29 cellular contexts compared by ENCODE assay signal in genomic region chr15:64589435-64590084, GRCh38.
A peak's percentile ranks its signal among the peaks of the same experiment; 100 is the strongest.
DNase-seq lines count a peak whose midpoint lies in the region; ATAC-seq, FAIRE-seq and TF ChIP-seq lines count a peak whose summit lies in the region.
"Had no signal": no experiment of that assay in that cellular context is flagged by ENCODE, and none has a peak within 500 bp of the region (broad histone marks: within the 10 kb centered on the region; RNA-seq: fewer than 3 reads in every experiment).

No MANE protein-coding gene starts in this region.

- H3K36me3 Mint-ChIP-seq in activated naive CD4-positive, alpha-beta T cell treated with anti-CD3 and anti-CD28 coated beads, Interleukin-2, amount 10 ng/mL, durations not matched to agents 7 days and 5 days = peaks cover 33% of the 10 kb centered on the region
- H3K36me3 Mint-ChIP-seq in Caco-2 (ENCODE audit: insufficient read depth, unreplicated experiment) (no peaks in the 10 kb centered on the region), nephron (ENCODE audit: low read depth) (peaks cover 4% of the 10 kb centered on the region)
- no peaks in the 10 kb centered on the region for H3K36me3 Mint-ChIP-seq in activated T-helper 17 cell treated with anti-CD3 and anti-CD28 coated beads, Interleukin-2, amount 50 U/mL, for 72 hours (ENCODE audit: low read depth)
- H3K36me3 Mint-ChIP-seq: natural killer cell treated with Interleukin-12 subunit alpha and Interleukin-12 subunit beta and Interleukin-15 and Interleukin-18, amount 100 ng/mL, for 72 hours had no signal

- H3K27me3 Mint-ChIP-seq in activated naive CD4-positive, alpha-beta T cell treated with anti-CD3 and anti-CD28 coated beads, Interleukin-2, amount 10 ng/mL, durations not matched to agents 7 days and 5 days = no peaks in the 10 kb centered on the region
- H3K27me3 Mint-ChIP-seq in Caco-2 (ENCODE audit: insufficient read depth, unreplicated experiment) = no peaks in the 10 kb centered on the region
- H3K27me3 Mint-ChIP-seq in activated T-helper 17 cell treated with anti-CD3 and anti-CD28 coated beads, Interleukin-2, amount 50 U/mL, for 72 hours = no peaks in the 10 kb centered on the region
- H3K27me3 Mint-ChIP-seq in nephron (ENCODE audit: low read depth) = no peaks in the 10 kb centered on the region
- H3K27me3 Mint-ChIP-seq: B cell; natural killer cell treated with Interleukin-12 subunit alpha and Interleukin-12 subunit beta and Interleukin-15 and Interleukin-18, amount 100 ng/mL, for 72 hours had no signal

- POLR2A ChIA-PET in Caco-2 (lab: Charles Lee) = interaction anchor here (0.5 kb wide), 1 partner anchor 251 kb away, joined by 5 read pairs; no protein-coding TSS in a partner anchor

- TF ChIP-seq POLR2A in GM12891 (IDR thresholded peaks at IDR 0.05; ENCODE audit: low read depth, low read length) (no peak), testis (IDR thresholded peaks at IDR 0.05) (no peak)

- TF ChIP-seq CTCF in Caco-2 (IDR thresholded peaks at IDR 0.05; ENCODE audit: insufficient read depth in 1 of 2, low read depth in 1 of 2, low read length in 1 of 2, severe bottlenecking in 1 of 2, unreplicated experiment in 1 of 2) (no peak), nephron (IDR thresholded peaks at IDR 0.05; ENCODE audit: unreplicated experiment in 3 of 3) (no peak), testis (IDR thresholded peaks at IDR 0.05) (no peak)

- FAIRE-seq in GM12891 (lab: Jason Lieb, UNC) = no peak
- FAIRE-seq: endothelial cell of umbilical vein had no signal

- H3K27me3 ChIP-seq in Caco-2 (replicated peaks; ENCODE audit: control insufficient read depth, insufficient read depth, low read length) = no peaks in the 10 kb centered on the region
- H3K27me3 ChIP-seq in testis = no peaks in the 10 kb centered on the region
- H3K27me3 ChIP-seq: brain microvascular endothelial cell, gastrocnemius medialis, hepatocyte, tibial nerve had no signal

- H3K9me3 Mint-ChIP-seq in activated naive CD4-positive, alpha-beta T cell treated with anti-CD3 and anti-CD28 coated beads, Interleukin-2, amount 10 ng/mL, durations not matched to agents 7 days and 5 days = peaks cover 2% of the 10 kb centered on the region
- no peaks in the 10 kb centered on the region for H3K9me3 Mint-ChIP-seq in Caco-2 (ENCODE audit: unreplicated experiment)
- H3K9me3 Mint-ChIP-seq in activated T-helper 17 cell treated with anti-CD3 and anti-CD28 coated beads, Interleukin-2, amount 50 U/mL, for 72 hours = no peaks in the 10 kb centered on the region
- H3K9me3 Mint-ChIP-seq in nephron = no peaks in the 10 kb centered on the region
- H3K9me3 Mint-ChIP-seq: natural killer cell treated with Interleukin-12 subunit alpha and Interleukin-12 subunit beta and Interleukin-15 and Interleukin-18, amount 100 ng/mL, for 72 hours had no signal

- intact Hi-C loops in Caco-2 (cut with micrococcal nuclease; ENCODE audit: unreplicated experiment) = no loop called here
- intact Hi-C loops in testis (cut with DNase I; ENCODE audit: low total_unique reads) = no loop called here

- H3K4me1 ChIP-seq in Caco-2 (peaks cover 36% of the 10 kb centered on the region), testis (peaks cover 4% of the 10 kb centered on the region)

- H3K4me1 Mint-ChIP-seq in activated naive CD4-positive, alpha-beta T cell treated with anti-CD3 and anti-CD28 coated beads, Interleukin-2, amount 10 ng/mL, durations not matched to agents 7 days and 5 days = peaks cover 71% of the 10 kb centered on the region
- H3K4me1 Mint-ChIP-seq in Caco-2 (ENCODE audit: low read depth, unreplicated experiment) = peaks cover 22% of the 10 kb centered on the region
- H3K4me1 Mint-ChIP-seq in activated T-helper 17 cell treated with anti-CD3 and anti-CD28 coated beads, Interleukin-2, amount 50 U/mL, for 72 hours = peaks cover 26% of the 10 kb centered on the region
- peaks cover 31% of the 10 kb centered on the region for H3K4me1 Mint-ChIP-seq in nephron

- DNase-seq in activated naive CD4-positive, alpha-beta T cell treated with anti-CD3 and anti-CD28 coated beads, Interleukin-2, amount 10 ng/mL, durations not matched to agents 7 days and 5 days = no peak
- no peak for DNase-seq in activated naive CD4-positive, alpha-beta T cell treated with anti-CD3 and anti-CD28 coated beads, Interleukin-2, amount 50 U/mL, for 16 hours
- DNase-seq in Caco-2 (no peak), GM12891 (ENCODE audit: insufficient read length, low spot score) (no peak), SIG-M5 treated with dmso at 0.1 percent for 504 hours (lab: John Stamatoyannopoulos, UW; ENCODE audit: unreplicated experiment) (no peak), testis (no peak)
- DNase-seq: ACHN; activated CD4-positive, CD25-positive, alpha-beta regulatory T cell; activated effector memory CD4-positive, alpha-beta T cell treated with anti-CD3 and anti-CD28 coated beads, Interleukin-2, amount 50 U/mL, for 16 hours; brain microvascular endothelial cell; DMS79; gastrocnemius medialis; GDM1; GOT3; lower lobe of right lung; MV-4-11; NCI-H1436; NCI-H2107; NCI-H345; NCI-H774; SIG-M5; stimulated activated CD4-positive, alpha-beta T cell treated with anti-CD3 and anti-CD28 coated beads, Interleukin-4, amount 100 ng/mL, for 24 hours had no signal

- no peak overlapping the region for H3K27ac ChIP-seq in testis
- H3K27ac ChIP-seq: brain microvascular endothelial cell, gastrocnemius medialis, hepatocyte, lower lobe of right lung, tibial nerve had no signal

- no peaks in the 10 kb centered on the region for H3K36me3 ChIP-seq in Caco-2 (ENCODE audit: control insufficient read depth, insufficient read depth, low read length)
- no peaks in the 10 kb centered on the region for H3K36me3 ChIP-seq in testis (ENCODE audit: low read depth, missing control alignments)
- H3K36me3 ChIP-seq: brain microvascular endothelial cell, gastrocnemius medialis, lower lobe of right lung, tibial nerve had no signal

- no peak for ATAC-seq in activated T-helper 17 cell treated with anti-CD3 and anti-CD28 coated beads, Interleukin-2, amount 50 U/mL, for 72 hours (replicated peaks)
- ATAC-seq: gastrocnemius medialis; lower lobe of right lung; natural killer cell treated with Interleukin-12 subunit alpha and Interleukin-12 subunit beta and Interleukin-15 and Interleukin-18, amount 100 ng/mL, for 72 hours had no signal

- CTCF ChIA-PET in activated naive CD4-positive, alpha-beta T cell treated with anti-CD3 and anti-CD28 coated beads, Interleukin-2, amount 10 ng/mL, durations not matched to agents 7 days and 5 days (lab: Charles Lee) = interaction anchor here (0.9 to 1.2 kb wide), 2 partner anchors 8 to 86 kb away, joined by 3 read pairs; no protein-coding TSS in a partner anchor
- CTCF ChIA-PET in Caco-2 (lab: Charles Lee) = no interaction called here

- H3K4me3 ChIP-seq in Caco-2 (ENCODE audit: low read depth, low read length) = no peak overlapping the region
- H3K4me3 ChIP-seq in testis = no peak overlapping the region
- H3K4me3 ChIP-seq: gastrocnemius medialis, hepatocyte, lower lobe of right lung, tibial nerve had no signal

- H3K9me3 ChIP-seq in Caco-2 (no peaks in the 10 kb centered on the region), testis (no peaks in the 10 kb centered on the region)
- H3K9me3 ChIP-seq: gastrocnemius medialis, lower lobe of right lung, tibial nerve had no signal

- WGBS in testis, 2 donors = 64 to 65% methylated on average over 3 of the region's 3 CpGs

- H3K4me3 Mint-ChIP-seq in activated naive CD4-positive, alpha-beta T cell treated with anti-CD3 and anti-CD28 coated beads, Interleukin-2, amount 10 ng/mL, durations not matched to agents 7 days and 5 days = no peak overlapping the region
- no peak overlapping the region for H3K4me3 Mint-ChIP-seq in Caco-2 (ENCODE audit: unreplicated experiment)
- H3K4me3 Mint-ChIP-seq in activated T-helper 17 cell treated with anti-CD3 and anti-CD28 coated beads, Interleukin-2, amount 50 U/mL, for 72 hours = no peak overlapping the region
- H3K4me3 Mint-ChIP-seq in nephron = no peak overlapping the region
- H3K4me3 Mint-ChIP-seq: B cell; natural killer cell treated with Interleukin-12 subunit alpha and Interleukin-12 subunit beta and Interleukin-15 and Interleukin-18, amount 100 ng/mL, for 72 hours had no signal

- BruUV-seq in Caco-2 (replicated peaks; lab: Mats Ljungman, UMichigan) = no TSS peak

- H3K27ac Mint-ChIP-seq in activated naive CD4-positive, alpha-beta T cell treated with anti-CD3 and anti-CD28 coated beads, Interleukin-2, amount 10 ng/mL, durations not matched to agents 7 days and 5 days = peak overlapping the region; percentile 79
- H3K27ac Mint-ChIP-seq in Caco-2 (ENCODE audit: unreplicated experiment) (peak overlapping the region; percentile 69), nephron (peak overlapping the region; percentile 36 to 85 (median 42))
- peak overlapping the region; percentile 61 for H3K27ac Mint-ChIP-seq in activated T-helper 17 cell treated with anti-CD3 and anti-CD28 coated beads, Interleukin-2, amount 50 U/mL, for 72 hours
- H3K27ac Mint-ChIP-seq: B cell; natural killer cell treated with Interleukin-12 subunit alpha and Interleukin-12 subunit beta and Interleukin-15 and Interleukin-18, amount 100 ng/mL, for 72 hours had no signal

TF ChIP-seq in GM12891, 5 proteins besides CTCF, POLR2A, EP300 and RAD21:
- TF ChIP-seq POLR2AphosphoS5 (IDR thresholded peaks at IDR 0.05; ENCODE audit: low read depth, low read length) (no peak), TAF1 (IDR thresholded peaks at IDR 0.05; ENCODE audit: low read depth, low read length) (no peak), PAX5 (IDR thresholded peaks at IDR 0.05; ENCODE audit: insufficient read depth, low read length, severe bottlenecking) (no peak), SPI1 (IDR thresholded peaks at IDR 0.05; ENCODE audit: low read depth, low read length) (no peak), POU2F2 (IDR thresholded peaks at IDR 0.05; ENCODE audit: low read depth, low read length) (no peak)
